In genomic region chr20:38724603-38725457, GRCh38 we compare ENCODE assay signal across 10 cellular contexts. TPM values are rescaled to one million over a fixed set of nuclear protein-coding genes. Genes with fewer than 3 reads are reported as not detected.
DNase-seq lines count a peak whose midpoint lies in the region; ATAC-seq, FAIRE-seq and TF ChIP-seq lines count a peak whose summit lies in the region.
"Had no signal": no experiment of that assay in that cellular context is flagged by ENCODE, and none has a peak within 500 bp of the region (broad histone marks: within the 10 kb centered on the region; RNA-seq: fewer than 3 reads in every experiment).

No MANE protein-coding gene starts in this region.

- H3K4me3 Mint-ChIP-seq in CD8-positive, alpha-beta T cell, result peak overlapping the region; percentile 33
- H3K4me3 Mint-ChIP-seq in immature natural killer cell, result peak overlapping the region in 1 of 5 donors; percentile 47

- no peak for ATAC-seq in CD8-positive, alpha-beta T cell
- no peak for ATAC-seq in HG03571 (IDR thresholded peaks at IDR 0.05; ENCODE audit: unreplicated experiment)

- H3K27ac ChIP-seq in CD8-positive, alpha-beta T cell (ENCODE audit: low read depth, low read length), result no peak overlapping the region
- H3K27ac ChIP-seq in WERI-Rb-1, result no peak overlapping the region
- H3K27ac ChIP-seq: epithelial cell of prostate had no signal

- peaks cover 78% of the 10 kb centered on the region for H3K27me3 Mint-ChIP-seq in CD8-positive, alpha-beta T cell (ENCODE audit: low read depth)
- H3K27me3 Mint-ChIP-seq in immature natural killer cell (ENCODE audit: low read depth in 3 of 3), result peaks cover 52 to 72% (median 71%) of the 10 kb centered on the region in 3 donors

- no peak for DNase-seq in CD8-positive, alpha-beta T cell
- peak; percentile 37 for DNase-seq in GM12892 (ENCODE audit: insufficient read length)
- peak; percentile 28 for DNase-seq in WERI-Rb-1
- DNase-seq in iPS-NIHi11 (ENCODE audit: low spot score), result peak; percentile 75
- DNase-seq in immature natural killer cell, result no peak
- no peak for DNase-seq in DMS53 treated with DMSO at 0.1 percent for 48 hours (lab: John Stamatoyannopoulos, UW; ENCODE audit: unreplicated experiment)
- DNase-seq: SHP77 had no signal

- peaks cover 53% of the 10 kb centered on the region for H3K27me3 ChIP-seq in CD8-positive, alpha-beta T cell (ENCODE audit: insufficient read depth, low read length)
- H3K27me3 ChIP-seq in WERI-Rb-1 (ENCODE audit: insufficient read depth, low read depth, severe bottlenecking), result peaks cover 97% of the 10 kb centered on the region

- no peak for TF ChIP-seq CTCF in CD8-positive, alpha-beta T cell (IDR thresholded peaks at IDR 0.05)
- 0 out of 2 replicates have a peak, but pooled peaks have one; percentile 26 for TF ChIP-seq CTCF in WERI-Rb-1 (IDR thresholded peaks at IDR 0.05; ENCODE audit: low read depth, low read length)

- peaks cover 39% of the 10 kb centered on the region for H3K4me1 ChIP-seq in CD8-positive, alpha-beta T cell (ENCODE audit: insufficient read depth, low read length)

- no peak for TF ChIP-seq POLR2A in GM12892 (IDR thresholded peaks at IDR 0.05; ENCODE audit: low read depth, low read length)

- FAIRE-seq in GM12892 (lab: Jason Lieb, UNC), result no peak
- FAIRE-seq: H54 had no signal

- no peaks in the 10 kb centered on the region for H3K9me3 Mint-ChIP-seq in CD8-positive, alpha-beta T cell
- H3K9me3 Mint-ChIP-seq in immature natural killer cell, result peaks cover 0 to 5% (median 1%) of the 10 kb centered on the region in 6 donors

- H3K36me3 ChIP-seq in CD8-positive, alpha-beta T cell (ENCODE audit: insufficient read depth, low read length), result no peaks in the 10 kb centered on the region
- H3K36me3 ChIP-seq in WERI-Rb-1, result no peaks in the 10 kb centered on the region

- peaks cover 47% of the 10 kb centered on the region for H3K4me1 Mint-ChIP-seq in CD8-positive, alpha-beta T cell (ENCODE audit: low read depth)
- H3K4me1 Mint-ChIP-seq in immature natural killer cell, result peaks cover 36 to 43% of the 10 kb centered on the region in 2 donors

- POLR2A ChIA-PET in CD8-positive, alpha-beta T cell (lab: Charles Lee), result no interaction called here

- intact Hi-C loops in CD8-positive, alpha-beta T cell (cut with DNase I, micrococcal nuclease), result loop anchor here in 1 of 2 experiments (5.0 kb wide), 1 partner anchor 48 kb away; no protein-coding TSS in a partner anchor

- CTCF ChIA-PET in CD8-positive, alpha-beta T cell (lab: Charles Lee), result interaction anchor here (1.3 to 4.7 kb wide), 3 partner anchors 9 to 197 kb away, joined by 4 to 24 read pairs (median 4); no protein-coding TSS in a partner anchor

- no peaks in the 10 kb centered on the region for H3K36me3 Mint-ChIP-seq in CD8-positive, alpha-beta T cell
- peaks cover 0 to 3% (median 0%) of the 10 kb centered on the region in 3 donors for H3K36me3 Mint-ChIP-seq in immature natural killer cell

- no peak overlapping the region for H3K4me3 ChIP-seq in CD8-positive, alpha-beta T cell (ENCODE audit: low read depth, low read length)
- H3K4me3 ChIP-seq in WERI-Rb-1 (ENCODE audit: low read depth, low read length), result peak overlapping the region; percentile 4

- no peak overlapping the region for H3K27ac Mint-ChIP-seq in CD8-positive, alpha-beta T cell
- H3K27ac Mint-ChIP-seq in immature natural killer cell, result peak overlapping the region in 1 of 6 donors; percentile 27

- no peaks in the 10 kb centered on the region for H3K9me3 ChIP-seq in CD8-positive, alpha-beta T cell (ENCODE audit: low read length)
- H3K9me3 ChIP-seq in WERI-Rb-1 (ENCODE audit: severe bottlenecking), result peaks cover 3% of the 10 kb centered on the region

RNA-seq across cellular contexts. Expression of gene SLC32A1, which starts 0.5 kb away (rescaled TPM):
- total RNA-seq in CD8-positive, alpha-beta T cell, result under 1 TPM in 1 of 2 experiments, not detected in 1; 0.16 TPM
- 0.08 TPM for polyA plus RNA-seq in GM12892 (2012; ENCODE audit: missing spikeins)
- polyA plus RNA-seq in immature natural killer cell, result not detected

RNA-seq across cellular contexts. Expression of gene ACTR5, which starts 23.4 kb away (rescaled TPM):
- total RNA-seq in CD8-positive, alpha-beta T cell, result 10 to 100 TPM; 15.7 to 18.2 TPM
- 6.1 TPM for polyA plus RNA-seq in GM12892 (2012; ENCODE audit: missing spikeins)
- polyA plus RNA-seq in immature natural killer cell, result 10 to 100 TPM in 1 of 3 donors, 1 to 10 TPM in 2; 8.0 to 11.1 (median 8.7) TPM

Comparison
In these comparisons a context has a peak if more than half of its experiments do, and no peak if none do; other contexts are left out.
1. DNase-seq: peak in GM12892 (single experiment), WERI-Rb-1 (single experiment) and iPS-NIHi11 (single experiment); none in CD8-positive, alpha-beta T cell (0 of 7), immature natural killer cell (0 of 3) and DMS53 treated with DMSO at 0.1 percent for 48 hours (single experiment).